Comparison of ENCODE assay signal across 9 cellular contexts in genomic region chr14:23953464-23954278, GRCh38. TPM values are rescaled to one million over a fixed set of nuclear protein-coding genes. Genes with fewer than 3 reads are reported as not detected.
DNase-seq lines count a peak whose midpoint lies in the region; ATAC-seq, FAIRE-seq and TF ChIP-seq lines count a peak whose summit lies in the region.
"Had no signal": no experiment of that assay in that cellular context is flagged by ENCODE, and none has a peak within 500 bp of the region (broad histone marks: within the 10 kb centered on the region; RNA-seq: fewer than 3 reads in every experiment).

Gene DHRS4 (plus strand): TSS chr14:23953770. CDS start chr14:23953789, 19 bp downstream.

- peak within 1 kb of the TSS; percentile 76 for H3K4me2 ChIP-seq in keratinocyte (ENCODE audit: control insufficient read depth, extremely low read depth, insufficient read depth, low read depth, low read length)

- peak; percentile 82 for ATAC-seq in HG03280 (IDR thresholded peaks at IDR 0.05; ENCODE audit: unreplicated experiment)

- H3K9me3 ChIP-seq in keratinocyte (ENCODE audit: control insufficient read depth, low read depth, low read length): no peaks in the 10 kb centered on the region

- dilution Hi-C loops in keratinocyte (cut with MboI; ENCODE audit: extremely low pct_ligation_motif_present, low sequenced_read_pairs): no loop called here

- H3K9ac ChIP-seq in keratinocyte (ENCODE audit: control insufficient read depth, extremely low read depth, insufficient read depth, low read length): peak within 1 kb of the TSS; percentile 85

- H3K36me3 ChIP-seq in keratinocyte (ENCODE audit: control insufficient read depth in 2 of 2, extremely low read depth in 1 of 2, insufficient read depth in 2 of 2, low read length in 2 of 2): no peaks in the 10 kb centered on the region

- peak within 1 kb of the TSS; percentile 80 to 90 (median 81) for H3K4me3 ChIP-seq in keratinocyte (ENCODE audit: control insufficient read depth in 2 of 3, extremely low read depth in 1 of 3, insufficient read depth in 2 of 3, low read depth in 1 of 3, low read length in 3 of 3)

- peaks cover 7% of the 10 kb centered on the region for H3K4me1 ChIP-seq in keratinocyte (ENCODE audit: control insufficient read depth, extremely low read depth, insufficient read depth, low read length)

- H3K79me2 ChIP-seq in keratinocyte (ENCODE audit: control insufficient read depth, insufficient read depth, low read length): no peaks in the 10 kb centered on the region

- peak within 1 kb of the TSS; percentile 80 for H2AFZ ChIP-seq in keratinocyte (ENCODE audit: control insufficient read depth, low read length)

- TF ChIP-seq CTCF in AG09319 (IDR thresholded peaks at IDR 0.05; ENCODE audit: low read depth, low read length) (peak; percentile 92), keratinocyte (optimal IDR thresholded peaks at IDR 0.05 in 1 of 3, IDR thresholded peaks at IDR 0.05 in 1 of 3, conservative IDR thresholded peaks at IDR 0.05 in 1 of 3; ENCODE audit: extremely low read depth in 1 of 3, insufficient read depth in 2 of 3, low read length in 3 of 3) (peak; percentile 73 to 91 (median 88))

- peak within 1 kb of the TSS; percentile 90 for H3K27ac ChIP-seq in caudate nucleus (ENCODE audit: low read depth, low read length)
- H3K27ac ChIP-seq in keratinocyte (ENCODE audit: control insufficient read depth, insufficient read depth, low read length): peak within 1 kb of the TSS; percentile 63

- no peaks in the 10 kb centered on the region for H4K20me1 ChIP-seq in keratinocyte (ENCODE audit: control insufficient read depth, extremely low read depth, insufficient read depth, low read length)

- FAIRE-seq in keratinocyte (lab: Jason Lieb, UNC): no peak
- FAIRE-seq: colon had no signal

- H3K27me3 ChIP-seq in keratinocyte (ENCODE audit: control insufficient read depth, extremely low read depth, insufficient read depth, low read length): no peaks in the 10 kb centered on the region

- no peaks in the 10 kb centered on the region for H3K9me1 ChIP-seq in keratinocyte (ENCODE audit: control insufficient read depth, extremely low read depth, insufficient read depth, low read length)

- in situ Hi-C loops in GM18951 (cut with MboI; ENCODE audit: low sequenced_read_pairs, unreplicated experiment): no loop called here

- DNase-seq in AG09319 (ENCODE audit: extremely low read depth, low read depth) (peak; percentile 54), NCI-H226 (peak; percentile 81), caudate nucleus (lab: John Stamatoyannopoulos, UW) (peak in 59 of 61 donors; percentile 33 to 91 (median 81)), keratinocyte (ENCODE audit: low read depth, low spot score) (peak; percentile 46)
- peak; percentile 48 to 74 (median 64) for DNase-seq in activated CD4-positive, CD25-positive, alpha-beta regulatory T cell (lab: John Stamatoyannopoulos, UW)
- peak; percentile 59 to 61 for DNase-seq in stimulated activated CD4-positive, alpha-beta T cell treated with anti-CD3 and anti-CD28 coated beads, Interleukin-15, amount 100 ng/mL, for 1 hour (ENCODE audit: low read depth in 1 of 2, low spot score in 1 of 2)

- peak; percentile 71 for TF ChIP-seq POLR2A in GM18951 (IDR thresholded peaks at IDR 0.05; ENCODE audit: extremely low read depth, insufficient read depth, insufficient read length)

RNA-seq across cellular contexts. Expression of gene DHRS4, which starts in this region (rescaled TPM):
- 21.2 to 28.3 TPM (median 22.8 TPM) in 3 replicates for polyA plus RNA-seq in keratinocyte
- 64.6 TPM for polyA plus RNA-seq in keratinocyte (2011; ENCODE audit: low read depth)
- polyA plus RNA-seq in keratinocyte (2011; cell fraction: cytosol; rRNA removed): 21.7 and 34.0 TPM in 2 replicates
- 22.6 and 26.9 TPM in 2 replicates for polyA plus RNA-seq in keratinocyte (2011; cell fraction: nucleus; rRNA removed)
- polyA plus RNA-seq in keratinocyte (2012; ENCODE audit: low replicate concordance): 33.7 and 37.3 TPM in 2 replicates
- 6.1 to 10.1 TPM (median 9.5 TPM) in 3 replicates for polyA minus RNA-seq in keratinocyte
- polyA minus RNA-seq in keratinocyte (2011; cell fraction: cytosol; rRNA and poly(A)+ RNA removed): 17.8 TPM
- polyA minus RNA-seq in keratinocyte (2011; cell fraction: nucleus; rRNA and poly(A)+ RNA removed): 4.7 and 5.0 TPM in 2 replicates

Comparison
In these comparisons a context has a peak if more than half of its experiments do, and no peak if none do; other contexts are left out.
1. Peak in every context shown above with its lines: DNase-seq, ATAC-seq, H3K4me3 ChIP-seq and H3K27ac ChIP-seq.